In the genomic region with DNA sequence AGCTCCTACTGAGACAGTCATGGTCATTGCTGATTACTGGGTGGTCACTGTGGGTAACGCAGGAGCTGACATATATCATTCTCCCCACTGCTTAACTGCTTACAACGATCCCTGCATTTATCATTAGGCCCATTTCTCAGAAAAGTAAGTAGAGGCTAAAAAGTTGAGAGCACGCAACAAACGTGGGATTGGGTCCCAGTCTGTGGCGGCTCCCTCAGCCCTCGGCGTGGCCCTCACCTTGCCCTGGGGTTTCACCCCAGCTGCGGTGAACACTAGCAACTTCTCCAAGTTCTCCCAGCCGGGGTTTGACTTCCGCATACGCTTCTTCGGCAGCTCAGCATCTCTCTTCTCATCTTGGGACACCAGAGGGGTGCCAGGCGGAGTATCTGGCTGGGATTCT, we compare ENCODE assay signal across 10 cellular contexts. TPM values are rescaled to one million over a fixed set of nuclear protein-coding genes. Genes with fewer than 3 reads are reported as not detected.
DNase-seq lines count a peak whose midpoint lies in the region; ATAC-seq and TF ChIP-seq lines count a peak whose summit lies in the region.
"Had no signal": no experiment of that assay in that cellular context is flagged by ENCODE, and none has a peak within 500 bp of the region (broad histone marks: within the 10 kb centered on the region; RNA-seq: fewer than 3 reads in every experiment).

No MANE protein-coding gene starts in this region.

- ATAC-seq in activated naive CD8-positive, alpha-beta T cell treated with anti-CD3 and anti-CD28 coated beads, Interleukin-2, amount 50 U/mL, for 24 hours: no peak
- ATAC-seq in GM21423 (IDR thresholded peaks at IDR 0.05; ENCODE audit: unreplicated experiment) (no peak), HG02840 (IDR thresholded peaks at IDR 0.05; ENCODE audit: low FRiP score, unreplicated experiment) (no peak)

- no peak for TF ChIP-seq CTCF in glutamatergic neuron (IDR thresholded peaks at IDR 0.05; ENCODE audit: partially characterized antibody, unreplicated experiment)
- no peak for TF ChIP-seq CTCF in lower leg skin (IDR thresholded peaks at IDR 0.05)

- H3K27me3 Mint-ChIP-seq in activated naive CD8-positive, alpha-beta T cell: no peaks in the 10 kb centered on the region
- no peaks in the 10 kb centered on the region for H3K27me3 Mint-ChIP-seq in activated naive CD8-positive, alpha-beta T cell treated with anti-CD3 and anti-CD28 coated beads, Interleukin-2, amount 50 U/mL, for 24 hours
- peaks cover 6% of the 10 kb centered on the region for H3K27me3 Mint-ChIP-seq in glutamatergic neuron (ENCODE audit: unreplicated experiment)

- no peak for TF ChIP-seq POLR2A in lower leg skin (IDR thresholded peaks at IDR 0.05)

- WGBS in lower leg skin, 2 donors: 87 to 89% methylated on average over 13 of the region's 13 CpGs

- no peak overlapping the region for H3K27ac ChIP-seq in SJCRH30

- no peak for DNase-seq in activated naive CD8-positive, alpha-beta T cell treated with anti-CD3 and anti-CD28 coated beads, Interleukin-2, amount 50 U/mL, for 24 hours
- DNase-seq in glutamatergic neuron (no peak), lower leg skin (ENCODE audit: low spot score in 2 of 2) (no peak), SJCRH30 (no peak)
- DNase-seq: activated effector memory CD4-positive, alpha-beta T cell treated with Interleukin-2 at 50 U/mL for 16 hours had no signal

- no peaks in the 10 kb centered on the region for H3K9me3 ChIP-seq in SJCRH30 (replicated peaks)
- H3K9me3 ChIP-seq: HAP-1 had no signal

- no peaks in the 10 kb centered on the region for H3K27me3 ChIP-seq in SJCRH30

- H3K4me1 ChIP-seq in SJCRH30: peaks cover 7% of the 10 kb centered on the region; the same call in 1 of the 2 replicates

- H3K4me3 ChIP-seq in lower leg skin (ENCODE audit: low read depth, poor library complexity, severe bottlenecking) (no peak overlapping the region), SJCRH30 (no peak overlapping the region)

- peaks cover 3% of the 10 kb centered on the region for H3K36me3 Mint-ChIP-seq in activated naive CD8-positive, alpha-beta T cell
- peaks cover 28% of the 10 kb centered on the region for H3K36me3 Mint-ChIP-seq in activated naive CD8-positive, alpha-beta T cell treated with anti-CD3 and anti-CD28 coated beads, Interleukin-2, amount 50 U/mL, for 24 hours (ENCODE audit: low read depth)
- no peaks in the 10 kb centered on the region for H3K36me3 Mint-ChIP-seq in glutamatergic neuron (ENCODE audit: unreplicated experiment)

- H3K4me3 Mint-ChIP-seq in activated naive CD8-positive, alpha-beta T cell: peak overlapping the region; percentile 70
- no peak overlapping the region for H3K4me3 Mint-ChIP-seq in activated naive CD8-positive, alpha-beta T cell treated with anti-CD3 and anti-CD28 coated beads, Interleukin-2, amount 50 U/mL, for 24 hours
- no peak overlapping the region for H3K4me3 Mint-ChIP-seq in glutamatergic neuron (ENCODE audit: unreplicated experiment)

- H3K9me3 Mint-ChIP-seq in activated naive CD8-positive, alpha-beta T cell (ENCODE audit: low read depth): no peaks in the 10 kb centered on the region
- H3K9me3 Mint-ChIP-seq in activated naive CD8-positive, alpha-beta T cell treated with anti-CD3 and anti-CD28 coated beads, Interleukin-2, amount 50 U/mL, for 24 hours: no peaks in the 10 kb centered on the region
- peaks cover 10% of the 10 kb centered on the region for H3K9me3 Mint-ChIP-seq in glutamatergic neuron (ENCODE audit: unreplicated experiment)

- H3K4me1 Mint-ChIP-seq in activated naive CD8-positive, alpha-beta T cell (ENCODE audit: low read depth): peaks cover 33% of the 10 kb centered on the region
- H3K4me1 Mint-ChIP-seq in activated naive CD8-positive, alpha-beta T cell treated with anti-CD3 and anti-CD28 coated beads, Interleukin-2, amount 50 U/mL, for 24 hours: peaks cover 33% of the 10 kb centered on the region
- H3K4me1 Mint-ChIP-seq in glutamatergic neuron (ENCODE audit: low read depth, unreplicated experiment): peaks cover 9% of the 10 kb centered on the region

- intact Hi-C loops in lower leg skin (cut with DNase I; ENCODE audit: low total_unique reads): no loop called here

- no peak overlapping the region for H3K27ac Mint-ChIP-seq in activated naive CD8-positive, alpha-beta T cell
- H3K27ac Mint-ChIP-seq in activated naive CD8-positive, alpha-beta T cell treated with anti-CD3 and anti-CD28 coated beads, Interleukin-2, amount 50 U/mL, for 24 hours: no peak overlapping the region
- peak overlapping the region; percentile 43 for H3K27ac Mint-ChIP-seq in glutamatergic neuron (ENCODE audit: unreplicated experiment)

- peaks cover 33% of the 10 kb centered on the region for H3K36me3 ChIP-seq in SJCRH30

TF ChIP-seq in PFSK-1, 5 proteins besides CTCF, POLR2A, EP300 and RAD21:
- TF ChIP-seq, protein P1, sequence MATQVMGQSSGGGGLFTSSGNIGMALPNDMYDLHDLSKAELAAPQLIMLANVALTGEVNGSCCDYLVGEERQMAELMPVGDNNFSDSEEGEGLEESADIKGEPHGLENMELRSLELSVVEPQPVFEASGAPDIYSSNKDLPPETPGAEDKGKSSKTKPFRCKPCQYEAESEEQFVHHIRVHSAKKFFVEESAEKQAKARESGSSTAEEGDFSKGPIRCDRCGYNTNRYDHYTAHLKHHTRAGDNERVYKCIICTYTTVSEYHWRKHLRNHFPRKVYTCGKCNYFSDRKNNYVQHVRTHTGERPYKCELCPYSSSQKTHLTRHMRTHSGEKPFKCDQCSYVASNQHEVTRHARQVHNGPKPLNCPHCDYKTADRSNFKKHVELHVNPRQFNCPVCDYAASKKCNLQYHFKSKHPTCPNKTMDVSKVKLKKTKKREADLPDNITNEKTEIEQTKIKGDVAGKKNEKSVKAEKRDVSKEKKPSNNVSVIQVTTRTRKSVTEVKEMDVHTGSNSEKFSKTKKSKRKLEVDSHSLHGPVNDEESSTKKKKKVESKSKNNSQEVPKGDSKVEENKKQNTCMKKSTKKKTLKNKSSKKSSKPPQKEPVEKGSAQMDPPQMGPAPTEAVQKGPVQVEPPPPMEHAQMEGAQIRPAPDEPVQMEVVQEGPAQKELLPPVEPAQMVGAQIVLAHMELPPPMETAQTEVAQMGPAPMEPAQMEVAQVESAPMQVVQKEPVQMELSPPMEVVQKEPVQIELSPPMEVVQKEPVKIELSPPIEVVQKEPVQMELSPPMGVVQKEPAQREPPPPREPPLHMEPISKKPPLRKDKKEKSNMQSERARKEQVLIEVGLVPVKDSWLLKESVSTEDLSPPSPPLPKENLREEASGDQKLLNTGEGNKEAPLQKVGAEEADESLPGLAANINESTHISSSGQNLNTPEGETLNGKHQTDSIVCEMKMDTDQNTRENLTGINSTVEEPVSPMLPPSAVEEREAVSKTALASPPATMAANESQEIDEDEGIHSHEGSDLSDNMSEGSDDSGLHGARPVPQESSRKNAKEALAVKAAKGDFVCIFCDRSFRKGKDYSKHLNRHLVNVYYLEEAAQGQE (IDR thresholded peaks at IDR 0.05; ENCODE audit: insufficient read depth in 1 of 2, low read depth in 2 of 2, low read length in 2 of 2): no peak
- TF ChIP-seq FOXP2 (optimal IDR thresholded peaks at IDR 0.05; ENCODE audit: borderline replicate concordance, extremely low read depth, extremely low read length, insufficient read depth) (no peak), POLR2AphosphoS5 (IDR thresholded peaks at IDR 0.05; ENCODE audit: low read depth, low read length) (0 out of 2 replicates have a peak, but pooled peaks have one; percentile 9), TAF1 (IDR thresholded peaks at IDR 0.05; ENCODE audit: borderline replicate concordance, insufficient read depth, low read length) (no peak), SIN3A (IDR thresholded peaks at IDR 0.05; ENCODE audit: borderline replicate concordance, insufficient read depth, low read length) (no peak)

RNA-seq across cellular contexts. Expression of a gene that starts 2.5 kb away (rescaled TPM):
- polyA plus RNA-seq in PFSK-1 (2012; ENCODE audit: insufficient read length, low read depth): 76.5 TPM
- total RNA-seq in glutamatergic neuron (ENCODE audit: unreplicated experiment) (81.3 TPM), lower leg skin (10 to 100 TPM; 29.3 to 49.7 (median 35.1) TPM)
- 24.2 and 40.6 TPM in 2 replicates for total RNA-seq in SJCRH30 (2014; rRNA removed; shearing (Covaris generic))

RNA-seq across cellular contexts. Expression of a gene that starts 12.3 kb away (rescaled TPM):
- polyA plus RNA-seq in PFSK-1 (2012; ENCODE audit: insufficient read length, low read depth): 81.0 TPM
- total RNA-seq in glutamatergic neuron (ENCODE audit: unreplicated experiment): 23.7 TPM
- total RNA-seq in lower leg skin: 10 to 100 TPM; 15.3 to 28.9 (median 23.8) TPM
- total RNA-seq in SJCRH30 (2014; rRNA removed; shearing (Covaris generic)): 21.7 and 25.2 TPM in 2 replicates

RNA-seq across cellular contexts. Expression of a gene that starts 12.6 kb away (rescaled TPM):
- 38.9 TPM for polyA plus RNA-seq in PFSK-1 (2012; ENCODE audit: insufficient read length, low read depth)
- total RNA-seq in glutamatergic neuron (ENCODE audit: unreplicated experiment): 56.8 TPM
- total RNA-seq in lower leg skin: 10 to 100 TPM; 56.4 to 93.4 (median 59.8) TPM
- 9.1 and 9.4 TPM in 2 replicates for total RNA-seq in SJCRH30 (2014; rRNA removed; shearing (Covaris generic))

RNA-seq across cellular contexts. Expression of a gene that starts 13.9 kb away (rescaled TPM):
- polyA plus RNA-seq in PFSK-1 (2012; ENCODE audit: insufficient read length, low read depth): 173 TPM
- total RNA-seq in glutamatergic neuron (ENCODE audit: unreplicated experiment) (342 TPM), lower leg skin (100 to 1,000 TPM in 2 of 4 donors, 10 to 100 TPM in 2; 62.4 to 122 (median 92.5) TPM)
- 77.1 and 91.2 TPM in 2 replicates for total RNA-seq in SJCRH30 (2014; rRNA removed; shearing (Covaris generic))

RNA-seq across cellular contexts. Expression of a gene that starts 31.8 kb away (rescaled TPM):
- polyA plus RNA-seq in PFSK-1 (2012; ENCODE audit: insufficient read length, low read depth): 1.1 TPM
- 0.59 TPM for total RNA-seq in glutamatergic neuron (ENCODE audit: unreplicated experiment)
- total RNA-seq in lower leg skin: under 1 TPM in 1 of 4 donors, not detected in 3; 0.42 TPM
- not detected in 2 replicates for total RNA-seq in SJCRH30 (2014; rRNA removed; shearing (Covaris generic))
